1 cellular context compared by ENCODE assay signal in genomic region chr2:168169097-168169745, GRCh38.
TF ChIP-seq lines count a peak whose summit lies in the region.

No MANE protein-coding gene starts in this region.

TF ChIP-seq in IMR-90, 13 proteins besides CTCF, POLR2A, EP300 and RAD21:
- TF ChIP-seq USF2 (IDR thresholded peaks at IDR 0.05; ENCODE audit: low read depth, low read length), result no peak
- TF ChIP-seq MXI1 (IDR thresholded peaks at IDR 0.05; ENCODE audit: borderline replicate concordance, low read depth, low read length), result no peak
- no peak for TF ChIP-seq NFE2L2 (IDR thresholded peaks at IDR 0.05; ENCODE audit: low read depth, low read length)
- TF ChIP-seq RFX5 (IDR thresholded peaks at IDR 0.05; ENCODE audit: low read depth, low read length), result no peak
- TF ChIP-seq RCOR1 (IDR thresholded peaks at IDR 0.05; ENCODE audit: insufficient replicate concordance, low read length), result no peak
- no peak for TF ChIP-seq CHD1 (IDR thresholded peaks at IDR 0.05; ENCODE audit: low read depth, low read length)
- TF ChIP-seq BHLHE40 (IDR thresholded peaks at IDR 0.05; ENCODE audit: low read depth, low read length), result no peak
- no peak for TF ChIP-seq MAZ (IDR thresholded peaks at IDR 0.05; ENCODE audit: borderline replicate concordance, low read depth, low read length)
- no peak for TF ChIP-seq CEBPB (IDR thresholded peaks at IDR 0.05; ENCODE audit: low read depth, low read length)
